Comparison of ENCODE assay signal across 1 cellular context in genomic region chr3:46991406-46992165, GRCh38.
TF ChIP-seq lines count a peak whose summit lies in the region.

No MANE protein-coding gene starts in this region.

TF ChIP-seq in H1, 55 proteins besides CTCF, POLR2A, EP300 and RAD21:
- no peak for TF ChIP-seq SP4 (IDR thresholded peaks at IDR 0.05; ENCODE audit: low read length)
- no peak for TF ChIP-seq CREB1 (IDR thresholded peaks at IDR 0.05)
- no peak for TF ChIP-seq KDM1A (IDR thresholded peaks at IDR 0.05; ENCODE audit: borderline replicate concordance, low read length)
- TF ChIP-seq RFX5 (IDR thresholded peaks at IDR 0.05; ENCODE audit: borderline replicate concordance, low read depth, low read length): no peak
TF ChIP-seq in H1: peak in this region for 0.
